In genomic region chr1:226274138-226274537, GRCh38 we compare ENCODE assay signal across 18 cellular contexts. TPM values are rescaled to one million over a fixed set of nuclear protein-coding genes. Genes with fewer than 3 reads are reported as not detected.
"Had no signal": no experiment of that assay in that cellular context is flagged by ENCODE, and none has a peak within 500 bp of the region (broad histone marks: within the 10 kb centered on the region; RNA-seq: fewer than 3 reads in every experiment).

No MANE protein-coding gene starts in this region.

- H3K4me1 ChIP-seq: esophagus muscularis mucosa, foreskin keratinocyte had no signal

- H3K27ac ChIP-seq: esophagus muscularis mucosa, foreskin keratinocyte had no signal

- H3K4me3 ChIP-seq: esophagus muscularis mucosa had no signal

- H3K9me3 ChIP-seq: esophagus muscularis mucosa had no signal

- DNase-seq: activated CD4-positive, alpha-beta T cell treated with anti-CD3 and anti-CD28 coated beads, Interleukin-2, amount 50 U/mL, for 48 hours; activated CD4-positive, CD25-positive, alpha-beta regulatory T cell treated with anti-CD3 and anti-CD28 coated beads, Interleukin-2, amount 50 U/mL, for 72 hours; activated effector memory CD4-positive, alpha-beta T cell treated with anti-CD3 and anti-CD28 coated beads, Interleukin-2, amount 50 U/mL, for 16 hours; activated T-cell treated with anti-CD3 and anti-CD28 coated beads, Interleukin-2, amount 50 U/mL, for 24 hours; amygdala; foreskin keratinocyte; glutamatergic neuron; hypothalamus; naive B cell; retina; stimulated activated CD4-positive, alpha-beta T cell treated with anti-CD3 and anti-CD28 coated beads, Interleukin-2, amount 100 ng/mL, for 48 hours; T-helper 9 cell had no signal

- H3K27me3 ChIP-seq: esophagus muscularis mucosa, foreskin keratinocyte had no signal

- ATAC-seq: foreskin keratinocyte; stimulated activated memory B cell treated with anti-CD40 and anti-IgM and Interleukin-4, amounts not matched to agents 10 μg/mL and 1 μg/mL and 100 μg/mL, for 72 hours had no signal

RNA-seq across cellular contexts. Expression of gene MIXL1, which starts 50.7 kb away (rescaled TPM):
- total RNA-seq: bronchial epithelial cell, esophagus muscularis mucosa, foreskin keratinocyte, mononuclear cell, SK-MEL-5, urinary bladder had no signal
